In the genomic region with DNA sequence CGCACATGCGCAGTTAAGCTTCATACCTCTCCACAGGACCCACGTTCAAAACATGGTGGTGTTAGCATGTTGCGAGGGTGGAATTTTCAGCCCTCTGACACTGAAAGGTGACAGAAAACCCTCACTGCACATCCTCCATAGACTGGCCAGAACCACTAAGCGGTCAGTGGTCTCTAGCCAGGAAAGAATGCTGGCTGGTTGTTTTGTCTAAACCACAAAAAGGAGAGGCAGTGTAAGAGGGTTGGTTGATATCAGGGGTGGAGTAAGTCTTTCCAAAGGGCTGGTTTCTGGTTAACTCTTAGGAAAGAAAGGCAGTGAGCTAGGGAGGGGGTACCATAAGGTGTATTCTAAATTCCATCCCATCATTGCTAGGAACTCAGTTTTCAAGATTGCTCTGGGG, we compare ENCODE assay signal across 2 cellular contexts.
TF ChIP-seq lines count a peak whose summit lies in the region.

No MANE protein-coding gene starts in this region.

TF ChIP-seq in HCT116, 20 proteins besides CTCF, POLR2A, EP300 and RAD21:
- no peak for TF ChIP-seq ZFX (IDR thresholded peaks at IDR 0.05)
- TF ChIP-seq, protein P1, sequence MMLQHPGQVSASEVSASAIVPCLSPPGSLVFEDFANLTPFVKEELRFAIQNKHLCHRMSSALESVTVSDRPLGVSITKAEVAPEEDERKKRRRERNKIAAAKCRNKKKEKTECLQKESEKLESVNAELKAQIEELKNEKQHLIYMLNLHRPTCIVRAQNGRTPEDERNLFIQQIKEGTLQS (IDR thresholded peaks at IDR 0.05) = no peak
- TF ChIP-seq ELF1 (IDR thresholded peaks at IDR 0.05; ENCODE audit: borderline replicate concordance, low read depth) = no peak
- TF ChIP-seq, protein P2, sequence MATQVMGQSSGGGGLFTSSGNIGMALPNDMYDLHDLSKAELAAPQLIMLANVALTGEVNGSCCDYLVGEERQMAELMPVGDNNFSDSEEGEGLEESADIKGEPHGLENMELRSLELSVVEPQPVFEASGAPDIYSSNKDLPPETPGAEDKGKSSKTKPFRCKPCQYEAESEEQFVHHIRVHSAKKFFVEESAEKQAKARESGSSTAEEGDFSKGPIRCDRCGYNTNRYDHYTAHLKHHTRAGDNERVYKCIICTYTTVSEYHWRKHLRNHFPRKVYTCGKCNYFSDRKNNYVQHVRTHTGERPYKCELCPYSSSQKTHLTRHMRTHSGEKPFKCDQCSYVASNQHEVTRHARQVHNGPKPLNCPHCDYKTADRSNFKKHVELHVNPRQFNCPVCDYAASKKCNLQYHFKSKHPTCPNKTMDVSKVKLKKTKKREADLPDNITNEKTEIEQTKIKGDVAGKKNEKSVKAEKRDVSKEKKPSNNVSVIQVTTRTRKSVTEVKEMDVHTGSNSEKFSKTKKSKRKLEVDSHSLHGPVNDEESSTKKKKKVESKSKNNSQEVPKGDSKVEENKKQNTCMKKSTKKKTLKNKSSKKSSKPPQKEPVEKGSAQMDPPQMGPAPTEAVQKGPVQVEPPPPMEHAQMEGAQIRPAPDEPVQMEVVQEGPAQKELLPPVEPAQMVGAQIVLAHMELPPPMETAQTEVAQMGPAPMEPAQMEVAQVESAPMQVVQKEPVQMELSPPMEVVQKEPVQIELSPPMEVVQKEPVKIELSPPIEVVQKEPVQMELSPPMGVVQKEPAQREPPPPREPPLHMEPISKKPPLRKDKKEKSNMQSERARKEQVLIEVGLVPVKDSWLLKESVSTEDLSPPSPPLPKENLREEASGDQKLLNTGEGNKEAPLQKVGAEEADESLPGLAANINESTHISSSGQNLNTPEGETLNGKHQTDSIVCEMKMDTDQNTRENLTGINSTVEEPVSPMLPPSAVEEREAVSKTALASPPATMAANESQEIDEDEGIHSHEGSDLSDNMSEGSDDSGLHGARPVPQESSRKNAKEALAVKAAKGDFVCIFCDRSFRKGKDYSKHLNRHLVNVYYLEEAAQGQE (IDR thresholded peaks at IDR 0.05; ENCODE audit: low read depth) = no peak
- no peak for TF ChIP-seq EGR1 (IDR thresholded peaks at IDR 0.05; ENCODE audit: low read depth)

TF ChIP-seq in endothelial cell of umbilical vein, 7 proteins besides CTCF, POLR2A, EP300 and RAD21:
- TF ChIP-seq MYC (IDR thresholded peaks at IDR 0.05; ENCODE audit: low read depth, low read length) = no peak
- TF ChIP-seq EZH2 (IDR thresholded peaks at IDR 0.05; ENCODE audit: borderline replicate concordance, low read depth, low read length, severe bottlenecking) = no peak
- TF ChIP-seq, protein P3, sequence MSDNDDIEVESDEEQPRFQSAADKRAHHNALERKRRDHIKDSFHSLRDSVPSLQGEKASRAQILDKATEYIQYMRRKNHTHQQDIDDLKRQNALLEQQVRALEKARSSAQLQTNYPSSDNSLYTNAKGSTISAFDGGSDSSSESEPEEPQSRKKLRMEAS (IDR thresholded peaks at IDR 0.05; ENCODE audit: insufficient read depth, insufficient read length) = no peak
- TF ChIP-seq GATA2 (IDR thresholded peaks at IDR 0.05; ENCODE audit: insufficient read depth, insufficient read length, low read depth, low read length) = no peak
- TF ChIP-seq POLR2AphosphoS5 (IDR thresholded peaks at IDR 0.05; ENCODE audit: insufficient read depth, low read depth, low read length) = no peak
- no peak for TF ChIP-seq FOS (IDR thresholded peaks at IDR 0.05; ENCODE audit: borderline replicate concordance, insufficient read depth, low read length)
- no peak for TF ChIP-seq JUN (IDR thresholded peaks at IDR 0.05; ENCODE audit: borderline replicate concordance, insufficient read depth, insufficient read length, low read depth)
